20 cellular contexts compared by ENCODE assay signal in genomic region chr1:7655354-7655753, GRCh38.
DNase-seq lines count a peak whose midpoint lies in the region; ATAC-seq, FAIRE-seq and TF ChIP-seq lines count a peak whose summit lies in the region.
"Had no signal": no experiment of that assay in that cellular context is flagged by ENCODE, and none has a peak within 500 bp of the region (broad histone marks: within the 10 kb centered on the region; RNA-seq: fewer than 3 reads in every experiment).

No MANE protein-coding gene starts in this region.

- no peaks in the 10 kb centered on the region for H3K9me1 ChIP-seq in IMR-90 (ENCODE audit: insufficient read depth, low read length)

- H4K20me1 ChIP-seq in IMR-90 (ENCODE audit: insufficient read depth, low read length) (no peaks in the 10 kb centered on the region), H1 (replicated peaks in 1 of 2; ENCODE audit: control insufficient read depth in 1 of 2, insufficient read depth in 2 of 2, low read length in 2 of 2) (peaks cover 0 to 12% of the 10 kb centered on the region in 2 experiments), neural cell (ENCODE audit: insufficient read depth) (no peaks in the 10 kb centered on the region)

- no peak for FAIRE-seq in H1 (lab: Jason Lieb, UNC)
- no peak for FAIRE-seq in RCC 7860 (lab: Jason Lieb, UNC)
- FAIRE-seq: A204.1, G401.6 had no signal

- TF ChIP-seq POLR2A in IMR-90 (IDR thresholded peaks at IDR 0.05; ENCODE audit: low read depth, low read length) (no peak), H1 (IDR thresholded peaks at IDR 0.05; ENCODE audit: control extremely low read depth in 1 of 2, low read depth in 2 of 2, low read length in 2 of 2) (no peak)

- TF ChIP-seq EP300 in H1 (IDR thresholded peaks at IDR 0.05; ENCODE audit: borderline replicate concordance in 1 of 2, low read depth in 2 of 2, low read length in 2 of 2) = no peak
- no peak for TF ChIP-seq EP300 in neural cell (conservative IDR thresholded peaks at IDR 0.05; ENCODE audit: poor library complexity, severe bottlenecking)

- H3F3A ChIP-seq in neural cell (ENCODE audit: insufficient read depth, low read length, poor library complexity, severe bottlenecking) = peaks cover 5% of the 10 kb centered on the region

- no peak overlapping the region for H3K23ac ChIP-seq in IMR-90 (ENCODE audit: low read depth, low read length)
- H3K23ac ChIP-seq in H1 (ENCODE audit: insufficient read length) = no peak overlapping the region

- H3K4me3 ChIP-seq in IMR-90 (ENCODE audit: insufficient read depth, low read depth, low read length) = no peak overlapping the region
- no peak overlapping the region for H3K4me3 ChIP-seq in H1 (ENCODE audit: extremely low read depth in 1 of 4, insufficient read depth in 2 of 4, low read depth in 3 of 4, low read length in 4 of 4)
- H3K4me3 ChIP-seq in neural cell (ENCODE audit: low read length) = no peak overlapping the region

- H2AK5ac ChIP-seq in IMR-90 (ENCODE audit: low read depth, low read length) = no peak overlapping the region
- no peak overlapping the region for H2AK5ac ChIP-seq in H1 (ENCODE audit: low read depth, low read length)

- H3K4ac ChIP-seq in IMR-90 (ENCODE audit: low read depth, low read length) (no peak overlapping the region), H1 (replicated peaks; ENCODE audit: insufficient read length, low read depth, low read length) (no peak overlapping the region)

- no peak overlapping the region for H4K8ac ChIP-seq in IMR-90 (ENCODE audit: low read depth in 2 of 2, low read length in 2 of 2)
- H4K8ac ChIP-seq in H1 (ENCODE audit: extremely low read depth, insufficient read depth, low read length) = no peak overlapping the region

- H3K27me3 ChIP-seq in IMR-90 (ENCODE audit: control insufficient read depth, insufficient read depth, low read length) (peaks cover 24% of the 10 kb centered on the region; the same call in 1 of the 2 replicates), H1 (replicated peaks in 1 of 4; ENCODE audit: control insufficient read depth in 3 of 4, extremely low read depth in 1 of 4, insufficient read depth in 3 of 4, low read length in 3 of 4) (no peaks in the 10 kb centered on the region), neural cell (ENCODE audit: insufficient read depth, low read depth, low read length) (no peaks in the 10 kb centered on the region)
- H3K27me3 ChIP-seq: BE2C had no signal

- H3K79me1 ChIP-seq in IMR-90 (ENCODE audit: low read depth in 1 of 2, low read length in 2 of 2) (no peaks in the 10 kb centered on the region), H1 (ENCODE audit: low read depth, low read length) (no peaks in the 10 kb centered on the region; the same call in 1 of the 2 replicates)

- no peaks in the 10 kb centered on the region for H3K9me3 ChIP-seq in IMR-90 (ENCODE audit: control insufficient read depth, insufficient read depth, low read length)
- H3K9me3 ChIP-seq in H1 (ENCODE audit: insufficient read depth in 2 of 2, low read depth in 1 of 2, low read length in 1 of 2) = no peaks in the 10 kb centered on the region
- H3K9me3 ChIP-seq in neural cell (ENCODE audit: low read length) = no peaks in the 10 kb centered on the region
- H3K9me3 ChIP-seq: BE2C had no signal

- ATAC-seq in IMR-90 (ENCODE audit: low read depth) (no peak), HG03039 (IDR thresholded peaks at IDR 0.05; ENCODE audit: unreplicated experiment) (no peak)

- H2BK5ac ChIP-seq in IMR-90 (ENCODE audit: low read depth, low read length, poor library complexity, severe bottlenecking) = peak overlapping the region; percentile 87
- no peak overlapping the region for H2BK5ac ChIP-seq in H1 (ENCODE audit: low read depth, low read length)

- H3K9me2 ChIP-seq in neural cell (ENCODE audit: insufficient read depth, low read length) = no peaks in the 10 kb centered on the region

- H4K91ac ChIP-seq in IMR-90 (ENCODE audit: insufficient read depth, low read depth, low read length) (no peak overlapping the region), H1 (replicated peaks; ENCODE audit: insufficient read length, low read length) (no peak overlapping the region)

- no peak overlapping the region for H3K56ac ChIP-seq in IMR-90 (ENCODE audit: extremely low read depth, insufficient read depth, low read length)
- peak overlapping the region; percentile 98 for H3K56ac ChIP-seq in H1 (replicated peaks; ENCODE audit: insufficient read length, low read depth, low read length)

- CTCF ChIA-PET in IMR-90 (lab: Yijun Ruan, JAX) (no interaction called here), H1 (lab: Charles Lee; ENCODE audit: partially characterized antibody) (interaction anchor here (1.0 kb wide), 1 partner anchor 14 kb away, joined by 4 read pairs; no protein-coding TSS in a partner anchor)

- no peak overlapping the region for H4K5ac ChIP-seq in IMR-90 (ENCODE audit: low read depth, low read length)
- H4K5ac ChIP-seq in H1 (ENCODE audit: insufficient read length, low read depth, low read length) = no peak overlapping the region

- H3K9ac ChIP-seq in IMR-90 (ENCODE audit: low read depth, low read length) (no peak overlapping the region), H1 (replicated peaks in 1 of 4; ENCODE audit: extremely low read depth in 1 of 4, low read depth in 3 of 4, low read length in 3 of 4) (no peak overlapping the region), neural cell (ENCODE audit: low read length) (no peak overlapping the region)

- 88 to 100% methylated on average over 1 of the region's 2 CpGs for WGBS in IMR-90 (ENCODE audit: extremely low coverage in 2 of 2, insufficient read length in 1 of 2), 2 experiments
- WGBS in H1 (ENCODE audit: extremely low coverage in 1 of 2, insufficient coverage in 1 of 2, insufficient read length in 1 of 2, insufficient replicate concordance in 2 of 2, low coverage in 1 of 2, low lambda C conversion rate in 2 of 2, missing lambda C conversion rate in 1 of 2), 2 experiments = 88 to 100% methylated on average over 1 to 2 of the region's 2 CpGs

- H3K36me3 ChIP-seq in IMR-90 (ENCODE audit: control insufficient read depth, insufficient read depth, low read length) (no peaks in the 10 kb centered on the region), H1 (ENCODE audit: control insufficient read depth in 2 of 4, insufficient read depth in 4 of 4, low read length in 3 of 4) (no peaks in the 10 kb centered on the region), neural cell (ENCODE audit: insufficient read depth, low read length) (no peaks in the 10 kb centered on the region)
- H3K36me3 ChIP-seq: BE2C had no signal

- no peaks in the 10 kb centered on the region for H3K79me2 ChIP-seq in H1 (ENCODE audit: control insufficient read depth in 1 of 2, insufficient read depth in 2 of 2, low read length in 2 of 2)
- H3K79me2 ChIP-seq in neural cell (replicated peaks; ENCODE audit: insufficient read depth, low read length) = no peaks in the 10 kb centered on the region

- peaks cover 13% of the 10 kb centered on the region; the same call in 1 of the 2 replicates for H3K23me2 ChIP-seq in H1 (ENCODE audit: low read depth, low read length)

- TF ChIP-seq RAD21 in IMR-90 (IDR thresholded peaks at IDR 0.05; ENCODE audit: low read length) (no peak), H1 (IDR thresholded peaks at IDR 0.05 in 1 of 2, conservative IDR thresholded peaks at IDR 0.05 in 1 of 2; ENCODE audit: low read depth in 2 of 2, low read length in 2 of 2) (no peak), neural cell (conservative IDR thresholded peaks at IDR 0.05) (no peak)

- H2BK12ac ChIP-seq in H1 (ENCODE audit: low read depth, low read length) = no peak overlapping the region

- H3K14ac ChIP-seq in IMR-90 (replicated peaks; ENCODE audit: low read depth, low read length) (no peak overlapping the region), H1 (ENCODE audit: insufficient read length) (no peak overlapping the region)

- no peak overlapping the region for H2BK20ac ChIP-seq in IMR-90 (ENCODE audit: low read depth, low read length)
- no peak overlapping the region for H2BK20ac ChIP-seq in H1 (ENCODE audit: low read length)

- H3K27ac ChIP-seq in IMR-90 (ENCODE audit: insufficient read depth, low read length) (no peak overlapping the region), H1 (ENCODE audit: low read depth, low read length) (no peak overlapping the region), neural cell (ENCODE audit: low read length) (peak overlapping the region; percentile 97)
- H3K27ac ChIP-seq: HL-60 had no signal

- no peak for TF ChIP-seq CTCF in IMR-90 (conservative IDR thresholded peaks at IDR 0.05; ENCODE audit: low read depth, low read length)
- TF ChIP-seq CTCF in H1 (IDR thresholded peaks at IDR 0.05; ENCODE audit: control extremely low read depth in 1 of 3, insufficient read depth in 1 of 3, low read depth in 1 of 3, low read length in 3 of 3) = no peak
- TF ChIP-seq CTCF in neural cell (IDR thresholded peaks at IDR 0.05; ENCODE audit: poor library complexity, severe bottlenecking) = no peak

- BruUV-seq in IMR-90 (replicated peaks; lab: Mats Ljungman, UMichigan) = no TSS peak

- DNase-seq in IMR-90 (no peak), H1 (ENCODE audit: low read depth in 1 of 2, low spot score in 2 of 2) (no peak), RCC 7860 (ENCODE audit: low spot score) (no peak), T-helper 9 cell (no peak)
- no peak for DNase-seq in activated effector memory CD4-positive, alpha-beta T cell treated with anti-CD3 and anti-CD28 coated beads, Interleukin-2, amount 50 U/mL, for 16 hours
- DNase-seq: ACHN; BE2C; C1 segment of cervical spinal cord; CD4-positive, CD25-positive, alpha-beta regulatory T cell; CD8-positive, alpha-beta memory T cell; COR-L47; DMS 273 treated with DMSO at 0.1 percent for 48 hours; GOT3; H9; KBM-7 had no signal

- no peak overlapping the region for H2BK120ac ChIP-seq in IMR-90 (ENCODE audit: low read depth, low read length)
- no peak overlapping the region for H2BK120ac ChIP-seq in H1 (replicated peaks; ENCODE audit: low read depth, low read length)

- H2BK15ac ChIP-seq in IMR-90 (ENCODE audit: low read depth, low read length) (no peak overlapping the region), H1 (ENCODE audit: low read length) (no peak overlapping the region)

- H2AK9ac ChIP-seq in IMR-90 (replicated peaks; ENCODE audit: low read depth, low read length, poor library complexity) = no peak overlapping the region

- H3K4me1 ChIP-seq in IMR-90 (ENCODE audit: control insufficient read depth, insufficient read depth, low read length) (no peaks in the 10 kb centered on the region), H1 (replicated peaks in 1 of 4; ENCODE audit: control insufficient read depth in 3 of 4, insufficient read depth in 4 of 4, low read length in 3 of 4) (peaks cover 0 to 4% (median 0%) of the 10 kb centered on the region in 4 experiments; a peak in 2 of 7 replicates)
- H3K4me1 ChIP-seq: BE2C had no signal

- no peak overlapping the region for H3K4me2 ChIP-seq in IMR-90 (ENCODE audit: low read depth, low read length)
- H3K4me2 ChIP-seq in H1 (ENCODE audit: insufficient read depth in 1 of 2, low read depth in 2 of 2, low read length in 2 of 2) = no peak overlapping the region
- H3K4me2 ChIP-seq in neural cell (ENCODE audit: low read length) = no peak overlapping the region

- POLR2A ChIA-PET in IMR-90 (lab: Charles Lee; ENCODE audit: unreplicated experiment) (no interaction called here), H1 (lab: Charles Lee; ENCODE audit: partially characterized antibody) (no interaction called here)

- in situ Hi-C loops in IMR-90 (cut with MboI; ENCODE audit: low sequenced_read_pairs) = loop anchor here (25.0 kb wide), 1 partner anchor 657 kb away; the partner anchor contains the start of gene SLC45A1

- dilution Hi-C loops in IMR-90 (cut with HindIII; ENCODE audit: low sequenced_read_pairs, unreplicated experiment) = no loop called here

- H2AFZ ChIP-seq in IMR-90 (replicated peaks; ENCODE audit: low read length, poor library complexity) (no peak overlapping the region), H1 (ENCODE audit: low read length) (no peak overlapping the region), neural cell (ENCODE audit: low read depth, low read length) (no peak overlapping the region)

- H3K18ac ChIP-seq in IMR-90 (ENCODE audit: low read depth, low read length) (no peak overlapping the region), H1 (ENCODE audit: extremely low read depth, low read length) (no peak overlapping the region)

- intact Hi-C loops in IMR-90 (cut with micrococcal nuclease) = no loop called here
